34 cellular contexts compared by ENCODE assay signal in the genomic region with DNA sequence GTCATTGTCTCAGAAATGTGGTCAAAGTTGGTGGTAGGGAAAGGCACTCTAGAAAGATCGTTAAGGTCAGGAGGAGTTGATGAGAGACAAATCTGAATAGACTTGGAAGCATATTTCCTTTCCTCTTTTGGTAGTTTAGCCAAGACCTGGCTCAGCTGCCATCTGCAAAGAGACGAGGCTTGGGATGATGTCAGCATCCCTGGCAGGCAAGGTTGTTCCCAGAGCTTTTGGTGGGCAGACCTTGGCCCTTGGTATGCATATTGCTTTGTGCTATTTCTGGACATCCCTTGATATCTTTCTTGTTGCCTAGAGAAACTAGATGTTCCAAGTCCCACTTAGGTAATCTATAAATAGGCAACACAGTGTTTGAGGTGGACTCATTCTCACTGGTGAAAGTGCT.
"Had no signal": no experiment of that assay in that cellular context is flagged by ENCODE, and none has a peak within 500 bp of the region (broad histone marks: within the 10 kb centered on the region; RNA-seq: fewer than 3 reads in every experiment).

No MANE protein-coding gene starts in this region.

- DNase-seq: Karpas-422, Kasumi-1, MG63, MM.1S, NCI-H1048, NCI-H1092, NCI-H1092 treated with DMSO at 0.1 percent for 48 hours, NCI-H1105, NCI-H1105 treated with DMSO at 0.1 percent for 48 hours, NCI-H1417, NCI-H1417 treated with DMSO at 0.1 percent for 48 hours, NCI-H1436, NCI-H1436 treated with DMSO at 0.1 percent for 48 hours, NCI-H146, NCI-H1694, NCI-H1694 treated with DMSO at 0.1 percent for 48 hours, NCI-H187, NCI-H187 treated with DMSO at 0.1 percent for 48 hours, NCI-H1930, NCI-H2029, NCI-H2029 treated with DMSO at 0.1 percent for 48 hours, NCI-H2081, NCI-H2081 treated with DMSO at 0.1 percent for 48 hours, NCI-H2107, NCI-H2171, NCI-H2171 treated with DMSO at 0.1 percent for 48 hours, NCI-H2227 treated with DMSO at 0.1 percent for 48 hours, NCI-H226, NCI-H345, NCI-H446, NCI-H446 treated with DMSO at 0.1 percent for 48 hours, NCI-H510A, NCI-H510A treated with DMSO at 0.1 percent for 48 hours, NCI-H524 had no signal
